18 cellular contexts compared by ENCODE assay signal in the genomic region with DNA sequence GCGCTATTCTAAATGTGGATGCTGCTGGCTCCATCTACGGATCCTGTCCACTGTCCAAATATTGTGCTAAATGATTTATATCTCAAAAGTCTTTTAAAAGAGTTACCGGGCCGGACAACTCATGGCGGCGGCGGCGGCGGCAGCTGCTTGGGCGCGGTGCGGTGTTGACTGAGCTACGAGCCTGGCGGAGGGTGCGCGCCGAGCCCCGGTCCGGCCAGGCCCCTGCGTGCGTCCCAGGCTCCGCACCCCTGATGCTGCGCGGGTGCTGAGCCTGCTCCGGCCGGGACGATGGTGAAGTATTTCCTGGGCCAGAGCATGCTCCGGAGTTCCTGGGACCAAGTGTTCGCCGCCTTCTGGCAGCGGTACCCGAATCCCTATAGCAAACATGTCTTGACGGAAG.
DNase-seq lines count a peak whose midpoint lies in the region; ATAC-seq, FAIRE-seq and TF ChIP-seq lines count a peak whose summit lies in the region.
"Had no signal": no experiment of that assay in that cellular context is flagged by ENCODE, and none has a peak within 500 bp of the region (broad histone marks: within the 10 kb centered on the region; RNA-seq: fewer than 3 reads in every experiment).

No MANE protein-coding gene starts in this region.

- DNase-seq in activated naive CD8-positive, alpha-beta T cell treated with anti-CD3 and anti-CD28 coated beads, Interleukin-2, amount 10 ng/mL, durations not matched to agents 7 days and 5 days: peak; percentile 15
- DNase-seq in activated naive CD8-positive, alpha-beta T cell treated with anti-CD3 and anti-CD28 coated beads for 36 hours: no peak
- peak; percentile 47 for DNase-seq in kidney
- peak; percentile 22 for DNase-seq in testis
- no peak for DNase-seq in activated T-cell treated with anti-CD3 and anti-CD28 coated beads, Interleukin-2, amount 50 U/mL, for 72 hours
- no peak for DNase-seq in NCI-H2029 (lab: John Stamatoyannopoulos, UW)
- DNase-seq: C1 segment of cervical spinal cord; Calu3; CD4-positive, alpha-beta memory T cell; COR-L47; DMS53; DMS79 treated with DMSO at 0.1 percent for 48 hours; GF-D8; H9 had no signal

- H3K36me3 Mint-ChIP-seq in activated naive CD8-positive, alpha-beta T cell treated with anti-CD3 and anti-CD28 coated beads, Interleukin-2, amount 10 ng/mL, durations not matched to agents 7 days and 5 days: no peaks in the 10 kb centered on the region
- no peaks in the 10 kb centered on the region for H3K36me3 Mint-ChIP-seq in activated naive CD8-positive, alpha-beta T cell treated with anti-CD3 and anti-CD28 coated beads for 36 hours
- no peaks in the 10 kb centered on the region for H3K36me3 Mint-ChIP-seq in activated T-cell treated with anti-CD3 and anti-CD28 coated beads, Interleukin-2, amount 50 U/mL, for 72 hours (ENCODE audit: insufficient read depth in 2 of 2)
- H3K36me3 Mint-ChIP-seq: CD4-positive, alpha-beta memory T cell had no signal

- TF ChIP-seq CTCF in kidney (IDR thresholded peaks at IDR 0.05; ENCODE audit: borderline replicate concordance, extremely low read depth, insufficient read depth) (no peak), testis (IDR thresholded peaks at IDR 0.05) (no peak)

- no peak for TF ChIP-seq POLR2A in testis (IDR thresholded peaks at IDR 0.05)

- no peaks in the 10 kb centered on the region for H3K27me3 Mint-ChIP-seq in activated naive CD8-positive, alpha-beta T cell treated with anti-CD3 and anti-CD28 coated beads, Interleukin-2, amount 10 ng/mL, durations not matched to agents 7 days and 5 days
- H3K27me3 Mint-ChIP-seq in activated naive CD8-positive, alpha-beta T cell treated with anti-CD3 and anti-CD28 coated beads for 36 hours: no peaks in the 10 kb centered on the region
- no peaks in the 10 kb centered on the region for H3K27me3 Mint-ChIP-seq in activated T-cell treated with anti-CD3 and anti-CD28 coated beads, Interleukin-2, amount 50 U/mL, for 72 hours (ENCODE audit: low read depth)
- H3K27me3 Mint-ChIP-seq: CD4-positive, alpha-beta memory T cell had no signal

- no peak overlapping the region for H3K9ac ChIP-seq in kidney (ENCODE audit: low read length in 2 of 2)

- no peak for ATAC-seq in activated naive CD8-positive, alpha-beta T cell treated with anti-CD3 and anti-CD28 coated beads, Interleukin-2, amount 10 ng/mL, durations not matched to agents 7 days and 5 days (ENCODE audit: low read depth)
- no peak for ATAC-seq in activated T-cell treated with anti-CD3 and anti-CD28 coated beads, Interleukin-2, amount 50 U/mL, for 72 hours (replicated peaks in 1 of 2)
- ATAC-seq: GM23338, HCT116 had no signal

- H3K9me3 Mint-ChIP-seq in activated naive CD8-positive, alpha-beta T cell treated with anti-CD3 and anti-CD28 coated beads, Interleukin-2, amount 10 ng/mL, durations not matched to agents 7 days and 5 days: no peaks in the 10 kb centered on the region
- H3K9me3 Mint-ChIP-seq in activated naive CD8-positive, alpha-beta T cell treated with anti-CD3 and anti-CD28 coated beads for 36 hours: no peaks in the 10 kb centered on the region
- peaks cover 0 to 2% of the 10 kb centered on the region in 2 donors for H3K9me3 Mint-ChIP-seq in activated T-cell treated with anti-CD3 and anti-CD28 coated beads, Interleukin-2, amount 50 U/mL, for 72 hours
- H3K9me3 Mint-ChIP-seq: CD4-positive, alpha-beta memory T cell; GM23338; H9 had no signal

- H3K4me3 Mint-ChIP-seq in activated naive CD8-positive, alpha-beta T cell treated with anti-CD3 and anti-CD28 coated beads, Interleukin-2, amount 10 ng/mL, durations not matched to agents 7 days and 5 days: no peak overlapping the region
- H3K4me3 Mint-ChIP-seq in activated naive CD8-positive, alpha-beta T cell treated with anti-CD3 and anti-CD28 coated beads for 36 hours: no peak overlapping the region
- no peak overlapping the region for H3K4me3 Mint-ChIP-seq in activated T-cell treated with anti-CD3 and anti-CD28 coated beads, Interleukin-2, amount 50 U/mL, for 72 hours
- H3K4me3 Mint-ChIP-seq: CD4-positive, alpha-beta memory T cell; GM23338; H9 had no signal

- H3K27me3 ChIP-seq in testis: no peaks in the 10 kb centered on the region

- 77 to 93% methylated on average over 21 to 26 of the region's 33 CpGs for WGBS in testis, 2 donors

- POLR2A ChIA-PET in activated naive CD8-positive, alpha-beta T cell treated with anti-CD3 and anti-CD28 coated beads, Interleukin-2, amount 10 ng/mL, durations not matched to agents 7 days and 5 days (lab: Charles Lee): no interaction called here

- H3K27ac Mint-ChIP-seq in activated naive CD8-positive, alpha-beta T cell treated with anti-CD3 and anti-CD28 coated beads, Interleukin-2, amount 10 ng/mL, durations not matched to agents 7 days and 5 days: no peak overlapping the region
- H3K27ac Mint-ChIP-seq in activated naive CD8-positive, alpha-beta T cell treated with anti-CD3 and anti-CD28 coated beads for 36 hours: no peak overlapping the region
- H3K27ac Mint-ChIP-seq in activated T-cell treated with anti-CD3 and anti-CD28 coated beads, Interleukin-2, amount 50 U/mL, for 72 hours: no peak overlapping the region
- H3K27ac Mint-ChIP-seq: CD4-positive, alpha-beta memory T cell; H9 had no signal

- H3K4me3 ChIP-seq in kidney (ENCODE audit: low read length in 2 of 2): no peak overlapping the region
- H3K4me3 ChIP-seq in testis: peak overlapping the region; percentile 27 to 45
- H3K4me3 ChIP-seq: GM23338 had no signal

- no peaks in the 10 kb centered on the region for H3K4me1 Mint-ChIP-seq in activated naive CD8-positive, alpha-beta T cell treated with anti-CD3 and anti-CD28 coated beads, Interleukin-2, amount 10 ng/mL, durations not matched to agents 7 days and 5 days
- H3K4me1 Mint-ChIP-seq in activated naive CD8-positive, alpha-beta T cell treated with anti-CD3 and anti-CD28 coated beads for 36 hours: no peaks in the 10 kb centered on the region
- H3K4me1 Mint-ChIP-seq in activated T-cell treated with anti-CD3 and anti-CD28 coated beads, Interleukin-2, amount 50 U/mL, for 72 hours (ENCODE audit: low read depth): no peaks in the 10 kb centered on the region
- H3K4me1 Mint-ChIP-seq: CD4-positive, alpha-beta memory T cell had no signal

- H3K27ac ChIP-seq in kidney (ENCODE audit: low read depth in 2 of 2, low read length in 2 of 2) (no peak overlapping the region), testis (no peak overlapping the region)

- H3K4me1 ChIP-seq in kidney (ENCODE audit: control insufficient read depth in 1 of 2, insufficient read depth in 1 of 2, low read depth in 1 of 2, low read length in 2 of 2) (no peaks in the 10 kb centered on the region), testis (no peaks in the 10 kb centered on the region)

- H3K9me3 ChIP-seq in kidney (ENCODE audit: control insufficient read depth in 1 of 2, low read length in 2 of 2): no peaks in the 10 kb centered on the region
- no peaks in the 10 kb centered on the region for H3K9me3 ChIP-seq in testis

- intact Hi-C loops in kidney (cut with DNase I): no loop called here
- intact Hi-C loops in testis (cut with DNase I; ENCODE audit: low total_unique reads): no loop called here

- H3K36me3 ChIP-seq in kidney (ENCODE audit: control insufficient read depth in 1 of 2, insufficient read depth in 2 of 2, low read length in 2 of 2) (no peaks in the 10 kb centered on the region), testis (ENCODE audit: low read depth, missing control alignments) (no peaks in the 10 kb centered on the region)

- FAIRE-seq in kidney (lab: Jason Lieb, UNC): no peak
- FAIRE-seq: GM12891, GM18507 had no signal

Comparison
In these comparisons a context has a peak if more than half of its experiments do, and no peak if none do; other contexts are left out.
1. DNase-seq: peak in activated naive CD8-positive, alpha-beta T cell treated with anti-CD3 and anti-CD28 coated beads, Interleukin-2, amount 10 ng/mL, durations not matched to agents 7 days and 5 days (single experiment), kidney (single experiment) and testis (single experiment); none in activated naive CD8-positive, alpha-beta T cell treated with anti-CD3 and anti-CD28 coated beads for 36 hours (single experiment), activated T-cell treated with anti-CD3 and anti-CD28 coated beads, Interleukin-2, amount 50 U/mL, for 72 hours (0 of 2) and NCI-H2029 (single experiment).
2. H3K4me3 ChIP-seq: peak in testis (2 of 2); none in kidney (0 of 2).